ENCODE assay signal across 27 cellular contexts in the genomic region with DNA sequence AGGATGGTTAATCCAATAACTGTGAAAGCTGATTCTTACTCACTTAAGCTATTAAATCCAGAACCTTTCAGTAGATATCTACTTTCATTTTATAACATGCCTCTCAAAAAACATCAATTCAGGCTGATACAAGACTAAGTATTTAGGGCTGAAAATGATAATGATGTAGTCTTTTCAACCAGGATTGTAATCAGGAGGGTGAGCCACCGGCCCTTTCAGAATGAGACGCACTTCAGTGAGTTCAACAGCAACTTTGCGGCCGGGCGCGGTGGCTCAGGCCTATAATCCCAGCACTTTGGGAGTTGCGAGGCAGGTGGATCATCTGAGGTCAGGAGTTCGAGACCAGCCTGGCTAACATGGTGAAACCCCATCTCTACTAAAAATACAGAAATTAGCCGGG.
"Had no signal": no experiment of that assay in that cellular context is flagged by ENCODE, and none has a peak within 500 bp of the region (broad histone marks: within the 10 kb centered on the region; RNA-seq: fewer than 3 reads in every experiment).

No MANE protein-coding gene starts in this region.

- H3K27ac ChIP-seq: esophagus squamous epithelium, left lung, neural progenitor cell, parathyroid adenoma, right lobe of liver, testis, tibial artery had no signal

- H3K4me3 ChIP-seq: esophagus squamous epithelium, heart right ventricle, left lung, mucosa of descending colon, neural progenitor cell, right lobe of liver, testis, tibial artery had no signal

- DNase-seq: dermis blood vessel endothelial cell; effector memory CD8-positive, alpha-beta T cell; erythroblast; esophagus squamous epithelium; foreskin melanocyte; glutamatergic neuron; heart right ventricle; hippocampal formation; left cardiac atrium; left lung; mesenchymal stem cell; mucosa of descending colon; naive B cell; right lobe of liver; small intestine; stimulated activated CD4-positive, alpha-beta T cell treated with anti-CD3 and anti-CD28 coated beads, Interleukin-15, amount 100 ng/mL, for 24 hours; stimulated activated CD4-positive, alpha-beta T cell treated with anti-CD3 and anti-CD28 coated beads, Interleukin-2, amount 100 ng/mL, for 48 hours; stimulated activated naive CD4-positive, alpha-beta T cell; substantia nigra; testis; tibial artery had no signal

- H3K27ac Mint-ChIP-seq: mesothelial cell of epicardium, neural progenitor cell, progenitor cell of endocrine pancreas had no signal

- H3K9me3 Mint-ChIP-seq: effector memory CD8-positive, alpha-beta T cell; mesothelial cell of epicardium; naive B cell; nephron; neural progenitor cell; type B pancreatic cell had no signal

- H3K36me3 Mint-ChIP-seq: naive B cell had no signal

- H3K4me1 ChIP-seq: neural progenitor cell, testis had no signal

- H3K4me1 Mint-ChIP-seq: naive B cell, neural progenitor cell had no signal

- H3K9me3 ChIP-seq: esophagus squamous epithelium, heart right ventricle, left lung, mucosa of descending colon, right lobe of liver, testis, tibial artery had no signal

- ATAC-seq: effector memory CD8-positive, alpha-beta T cell; heart right ventricle; left cardiac atrium; left lung; mucosa of descending colon; right lobe of liver had no signal

- H3K36me3 ChIP-seq: esophagus squamous epithelium, heart right ventricle, left lung, neural progenitor cell, right lobe of liver, tibial artery had no signal

- H3K27me3 ChIP-seq: esophagus squamous epithelium, heart right ventricle, left lung, neural progenitor cell, right lobe of liver, testis, tibial artery had no signal

- H3K4me3 Mint-ChIP-seq: mesothelial cell of epicardium, naive B cell, nephron, neural progenitor cell, type B pancreatic cell had no signal

- H3K27me3 Mint-ChIP-seq: progenitor cell of endocrine pancreas, type B pancreatic cell had no signal
